Comparison of ENCODE assay signal across 24 cellular contexts in the genomic region with DNA sequence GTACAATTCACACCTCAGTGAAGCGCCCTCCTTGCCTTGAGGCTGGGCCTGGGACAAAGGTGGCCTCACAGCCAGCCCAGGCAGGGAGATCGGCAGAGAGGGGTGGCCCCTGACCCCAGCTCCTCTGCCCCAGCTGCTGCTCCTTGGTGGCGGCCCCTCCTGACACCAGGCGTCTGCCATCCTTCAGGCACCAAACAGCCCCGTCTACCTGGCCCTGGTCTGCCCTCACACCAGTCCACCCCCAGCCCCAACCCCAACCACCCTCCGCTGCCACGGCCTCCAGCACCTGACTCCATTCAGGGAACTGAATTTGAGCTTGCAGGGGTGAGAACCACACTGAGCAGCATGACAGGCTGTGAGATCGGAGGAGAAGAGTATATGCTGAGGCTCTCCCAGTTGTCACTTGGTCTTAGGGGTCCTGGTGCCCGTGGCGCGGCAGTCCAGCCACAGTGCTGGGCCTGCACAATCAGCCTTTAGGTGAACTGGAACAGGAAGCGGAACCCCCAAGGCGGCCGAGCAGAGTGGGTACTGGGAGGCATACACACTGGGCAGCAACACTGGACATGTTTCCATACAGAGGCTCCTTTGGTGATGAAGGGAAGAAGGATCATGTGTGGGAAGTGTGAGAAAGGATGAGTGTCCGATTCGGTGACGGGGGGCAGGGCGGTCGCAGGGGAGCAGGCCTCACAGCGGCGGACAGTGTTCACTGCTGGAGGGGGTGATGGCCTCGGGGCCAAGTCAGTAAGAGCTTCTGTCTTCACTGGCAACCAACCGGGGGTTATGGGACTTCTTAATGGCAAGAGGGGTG. TPM values are rescaled to one million over a fixed set of nuclear protein-coding genes. Genes with fewer than 3 reads are reported as not detected.
DNase-seq lines count a peak whose midpoint lies in the region; ATAC-seq, FAIRE-seq and TF ChIP-seq lines count a peak whose summit lies in the region.
"Had no signal": no experiment of that assay in that cellular context is flagged by ENCODE, and none has a peak within 500 bp of the region (broad histone marks: within the 10 kb centered on the region; RNA-seq: fewer than 3 reads in every experiment).

No MANE protein-coding gene starts in this region.

- H3K4ac ChIP-seq in mesenchymal stem cell (ENCODE audit: low read depth in 1 of 2, low read length in 2 of 2): no peak overlapping the region

- H3K27me3 Mint-ChIP-seq in WTC11 (ENCODE audit: low read depth): no peaks in the 10 kb centered on the region
- H3K27me3 Mint-ChIP-seq: CD4-positive, alpha-beta memory T cell; stimulated activated naive CD8-positive, alpha-beta T cell treated with anti-CD3 and anti-CD28 coated beads, Interleukin-15, Interleukin-2, amounts not matched to agents 100 ng/mL and 50 ng/mL, for 24 hours had no signal

- H3F3A ChIP-seq in smooth muscle cell (ENCODE audit: low read depth): no peaks in the 10 kb centered on the region

- H3K4me2 ChIP-seq in keratinocyte (ENCODE audit: control insufficient read depth, extremely low read depth, insufficient read depth, low read depth, low read length): no peak overlapping the region
- H3K4me2 ChIP-seq in smooth muscle cell: no peak overlapping the region
- no peak overlapping the region for H3K4me2 ChIP-seq in mesenchymal stem cell (ENCODE audit: low read length, poor library complexity, severe bottlenecking)

- dilution Hi-C loops in keratinocyte (cut with MboI; ENCODE audit: extremely low pct_ligation_motif_present, low sequenced_read_pairs): no loop called here

- H3K9ac ChIP-seq in keratinocyte (ENCODE audit: control insufficient read depth, extremely low read depth, insufficient read depth, low read length): peak overlapping the region; percentile 18
- H3K9ac ChIP-seq in smooth muscle cell (ENCODE audit: low read depth): no peak overlapping the region
- H3K9ac ChIP-seq in mesenchymal stem cell (ENCODE audit: low read length): no peak overlapping the region

- no peaks in the 10 kb centered on the region for H3K4me1 Mint-ChIP-seq in WTC11
- H3K4me1 Mint-ChIP-seq: CD4-positive, alpha-beta memory T cell had no signal

- H3K79me2 ChIP-seq in keratinocyte (ENCODE audit: control insufficient read depth, insufficient read depth, low read length) (no peaks in the 10 kb centered on the region), smooth muscle cell (ENCODE audit: low read depth) (peaks cover 6% of the 10 kb centered on the region)

- H2BK120ac ChIP-seq in mesenchymal stem cell (ENCODE audit: low read depth, low read length): no peak overlapping the region

- no peak overlapping the region for H2BK5ac ChIP-seq in mesenchymal stem cell (ENCODE audit: low read depth, low read length, poor library complexity, severe bottlenecking)

- H3K4me1 ChIP-seq in keratinocyte (ENCODE audit: control insufficient read depth, extremely low read depth, insufficient read depth, low read length): peaks cover 11% of the 10 kb centered on the region
- H3K4me1 ChIP-seq in smooth muscle cell (ENCODE audit: low read depth): no peaks in the 10 kb centered on the region
- H3K4me1 ChIP-seq in mesenchymal stem cell (ENCODE audit: control insufficient read depth, insufficient read depth, low read depth, low read length): peaks cover 8% of the 10 kb centered on the region

- POLR2A ChIA-PET in WTC11 (lab: Charles Lee): no interaction called here

- no peak for DNase-seq in WTC11 (ENCODE audit: low spot score)
- DNase-seq in keratinocyte (ENCODE audit: low read depth, low spot score): no peak
- DNase-seq in smooth muscle cell (lab: John Stamatoyannopoulos, UW; ENCODE audit: unreplicated experiment): no peak
- no peak for DNase-seq in anterior cingulate cortex (lab: John Stamatoyannopoulos, UW)
- no peak for DNase-seq in SKM-1 treated with dmso at 0.1 percent for 144 hours (lab: John Stamatoyannopoulos, UW; ENCODE audit: unreplicated experiment)
- no peak for DNase-seq in mesenchymal stem cell
- DNase-seq: activated CD4-positive, alpha-beta T cell treated with anti-CD3 and anti-CD28 coated beads, Interleukin-2, amount 50 U/mL, for 1 hour; activated CD8-positive, alpha-beta memory T cell treated with anti-CD3 and anti-CD28 coated beads, Interleukin-2, amount 50 U/mL, for 4 hours; activated gamma-delta T cell treated with Interleukin-2 at 50 U/mL for 16 hours; amniotic stem cell; CD4-positive, alpha-beta memory T cell; DMS79; effector memory CD4-positive, alpha-beta T cell; NCI-H1092 treated with DMSO at 0.1 percent for 48 hours; NCI-H510A treated with DMSO at 0.1 percent for 48 hours; stimulated activated CD4-positive, alpha-beta T cell treated with anti-CD3 and anti-CD28 coated beads, Interleukin-2, amount 100 ng/mL, for 24 hours; T-helper 1 cell had no signal

- no peak overlapping the region for H2BK15ac ChIP-seq in mesenchymal stem cell (ENCODE audit: low read depth, poor library complexity, severe bottlenecking)

- H2BK12ac ChIP-seq in mesenchymal stem cell (ENCODE audit: low read length in 2 of 2): no peak overlapping the region

- H3K27ac ChIP-seq in C4-2B: peak overlapping the region; percentile 96; the same call in 1 of the 2 replicates
- H3K27ac ChIP-seq in keratinocyte (ENCODE audit: control insufficient read depth, insufficient read depth, low read length): no peak overlapping the region
- peak overlapping the region; percentile 67 for H3K27ac ChIP-seq in smooth muscle cell (ENCODE audit: low read depth)
- H3K27ac ChIP-seq in mesenchymal stem cell (ENCODE audit: low read length, poor library complexity, severe bottlenecking): no peak overlapping the region
- H3K27ac ChIP-seq: pancreas, vagina had no signal

- H3K4me3 Mint-ChIP-seq in WTC11: no peak overlapping the region
- H3K4me3 Mint-ChIP-seq: stimulated activated naive CD8-positive, alpha-beta T cell treated with anti-CD3 and anti-CD28 coated beads, Interleukin-15, Interleukin-2, amounts not matched to agents 100 ng/mL and 50 ng/mL, for 24 hours had no signal

- TF ChIP-seq CTCF in C4-2B (conservative IDR thresholded peaks at IDR 0.05) (no peak), WTC11 (IDR thresholded peaks at IDR 0.05) (no peak), keratinocyte (optimal IDR thresholded peaks at IDR 0.05 in 1 of 3, IDR thresholded peaks at IDR 0.05 in 1 of 3, conservative IDR thresholded peaks at IDR 0.05 in 1 of 3; ENCODE audit: extremely low read depth in 1 of 3, insufficient read depth in 2 of 3, low read length in 3 of 3) (no peak), smooth muscle cell (IDR thresholded peaks at IDR 0.05; ENCODE audit: borderline replicate concordance, insufficient read depth, poor library complexity, severe bottlenecking) (no peak)

- H3K18ac ChIP-seq in mesenchymal stem cell (ENCODE audit: low read depth in 1 of 2, low read length in 2 of 2): no peak overlapping the region

- H3K27ac Mint-ChIP-seq in WTC11: peak overlapping the region; percentile 17; the same call in 1 of the 2 replicates
- H3K27ac Mint-ChIP-seq: stimulated activated naive CD8-positive, alpha-beta T cell treated with anti-CD3 and anti-CD28 coated beads, Interleukin-15, Interleukin-2, amounts not matched to agents 100 ng/mL and 50 ng/mL, for 24 hours had no signal

- no peaks in the 10 kb centered on the region for H3K9me1 ChIP-seq in keratinocyte (ENCODE audit: control insufficient read depth, extremely low read depth, insufficient read depth, low read length)

- H4K8ac ChIP-seq in mesenchymal stem cell (ENCODE audit: low read length): no peak overlapping the region

- no peak overlapping the region for H3K14ac ChIP-seq in mesenchymal stem cell (ENCODE audit: low read length in 2 of 2)

- no peak overlapping the region for H4K91ac ChIP-seq in mesenchymal stem cell (ENCODE audit: low read length)

- H2AFZ ChIP-seq in keratinocyte (ENCODE audit: control insufficient read depth, low read length) (no peak overlapping the region), smooth muscle cell (ENCODE audit: low read depth) (no peak overlapping the region), mesenchymal stem cell (ENCODE audit: low read depth, low read length) (no peak overlapping the region)

- ATAC-seq in WTC11 (no peak), GM21447 (IDR thresholded peaks at IDR 0.05; ENCODE audit: unreplicated experiment) (no peak)
- ATAC-seq: pancreas had no signal

- H3K9me3 ChIP-seq in keratinocyte (ENCODE audit: control insufficient read depth, low read depth, low read length) (no peaks in the 10 kb centered on the region), smooth muscle cell (replicated peaks; ENCODE audit: low read depth) (no peaks in the 10 kb centered on the region), mesenchymal stem cell (ENCODE audit: control insufficient read depth, low read length) (no peaks in the 10 kb centered on the region)
- H3K9me3 ChIP-seq: heart left ventricle, pancreas, vagina had no signal

- 93% methylated on average over 23 of the region's 23 CpGs for WGBS in smooth muscle cell (ENCODE audit: low lambda C conversion rate)
- 97% methylated on average over 23 of the region's 23 CpGs for WGBS in mesenchymal stem cell

- H3K4me3 ChIP-seq in keratinocyte (ENCODE audit: control insufficient read depth in 2 of 3, extremely low read depth in 1 of 3, insufficient read depth in 2 of 3, low read depth in 1 of 3, low read length in 3 of 3) (no peak overlapping the region), smooth muscle cell (no peak overlapping the region), mesenchymal stem cell (ENCODE audit: insufficient read depth in 1 of 2, low read depth in 1 of 2, low read length in 2 of 2) (no peak overlapping the region)
- H3K4me3 ChIP-seq: heart left ventricle, lung, pancreas, vagina had no signal

- FAIRE-seq in keratinocyte (lab: Jason Lieb, UNC): no peak
- FAIRE-seq: pancreas had no signal

- H3K23ac ChIP-seq in mesenchymal stem cell (ENCODE audit: low read length in 2 of 2): no peak overlapping the region

- peaks cover 14% of the 10 kb centered on the region for H3K36me3 Mint-ChIP-seq in WTC11

- H3K27me3 ChIP-seq in keratinocyte (ENCODE audit: control insufficient read depth, extremely low read depth, insufficient read depth, low read length): no peaks in the 10 kb centered on the region
- H3K27me3 ChIP-seq in smooth muscle cell (ENCODE audit: low read depth): no peaks in the 10 kb centered on the region
- H3K27me3 ChIP-seq in mesenchymal stem cell (ENCODE audit: control insufficient read depth in 1 of 2, insufficient read depth in 1 of 2, low read length in 2 of 2): no peaks in the 10 kb centered on the region
- H3K27me3 ChIP-seq: heart left ventricle, pancreas, vagina had no signal

- H3K36me3 ChIP-seq in keratinocyte (ENCODE audit: control insufficient read depth in 2 of 2, extremely low read depth in 1 of 2, insufficient read depth in 2 of 2, low read length in 2 of 2): peaks cover 44 to 50% of the 10 kb centered on the region in 2 experiments
- no peaks in the 10 kb centered on the region for H3K36me3 ChIP-seq in smooth muscle cell (ENCODE audit: low read depth)
- H3K36me3 ChIP-seq in mesenchymal stem cell (ENCODE audit: control insufficient read depth in 1 of 2, insufficient read depth in 2 of 2, low read depth in 1 of 2, low read length in 2 of 2): peaks cover 53 to 78% of the 10 kb centered on the region in 2 experiments

- H4K20me1 ChIP-seq in keratinocyte (ENCODE audit: control insufficient read depth, extremely low read depth, insufficient read depth, low read length) (no peaks in the 10 kb centered on the region), smooth muscle cell (ENCODE audit: low read depth) (peaks cover 21% of the 10 kb centered on the region)

- peaks cover 21% of the 10 kb centered on the region for H3K79me1 ChIP-seq in mesenchymal stem cell (replicated peaks; ENCODE audit: low read length, poor library complexity, severe bottlenecking)

- H3K9me3 Mint-ChIP-seq in WTC11: no peaks in the 10 kb centered on the region
- H3K9me3 Mint-ChIP-seq: CD4-positive, alpha-beta memory T cell; stimulated activated naive CD8-positive, alpha-beta T cell treated with anti-CD3 and anti-CD28 coated beads, Interleukin-15, Interleukin-2, amounts not matched to agents 100 ng/mL and 50 ng/mL, for 24 hours had no signal

- CTCF ChIA-PET in WTC11 (lab: Charles Lee): interaction anchor here (1.2 to 1.9 kb wide), 2 partner anchors 167 kb away, joined by 3 to 6 read pairs; no protein-coding TSS in a partner anchor

- no peak overlapping the region for H2AK5ac ChIP-seq in mesenchymal stem cell (ENCODE audit: low read length, severe bottlenecking)

RNA-seq across cellular contexts. Expression of a gene that starts 18.7 kb away (rescaled TPM):
- total RNA-seq in WTC11 (2021) (59.7 to 69.2 TPM (median 65.1 TPM) in 3 replicates), smooth muscle cell (33.9 and 42.6 TPM in 2 replicates)
- polyA plus RNA-seq in keratinocyte (116 to 147 TPM (median 130 TPM) in 3 replicates), smooth muscle cell (41.5 and 55.9 TPM in 2 replicates)
- polyA plus RNA-seq in keratinocyte (2011; ENCODE audit: low read depth): 38.0 TPM
- 117 and 130 TPM in 2 replicates for polyA plus RNA-seq in keratinocyte (2011; cell fraction: cytosol; rRNA removed)
- polyA plus RNA-seq in keratinocyte (2011; cell fraction: nucleus; rRNA removed): 95.3 and 124 TPM in 2 replicates
- polyA plus RNA-seq in keratinocyte (2012; ENCODE audit: low replicate concordance): 78.6 and 88.1 TPM in 2 replicates
- polyA minus RNA-seq in keratinocyte: 53.6 to 72.0 TPM (median 65.9 TPM) in 3 replicates
- polyA minus RNA-seq in keratinocyte (2011; cell fraction: cytosol; rRNA and poly(A)+ RNA removed): 99.8 TPM
- 39.0 and 59.1 TPM in 2 replicates for polyA minus RNA-seq in keratinocyte (2011; cell fraction: nucleus; rRNA and poly(A)+ RNA removed)
- polyA plus RNA-seq in mesenchymal stem cell (2013, experiment 1 of 2): 44.0 TPM
- 43.8 TPM for polyA plus RNA-seq in mesenchymal stem cell (2013, experiment 2 of 2)

RNA-seq across cellular contexts. Expression of a gene that starts 19.0 kb away (rescaled TPM):
- 46.7 to 51.4 TPM (median 50.5 TPM) in 3 replicates for total RNA-seq in WTC11 (2021)
- polyA plus RNA-seq in keratinocyte: 10.3 to 21.0 TPM (median 14.8 TPM) in 3 replicates
- 1.3 TPM for polyA plus RNA-seq in keratinocyte (2011; ENCODE audit: low read depth)
- polyA plus RNA-seq in keratinocyte (2011; cell fraction: cytosol; rRNA removed): 7.8 and 10.4 TPM in 2 replicates
- 28.0 and 29.5 TPM in 2 replicates for polyA plus RNA-seq in keratinocyte (2011; cell fraction: nucleus; rRNA removed)
- 3.4 and 14.7 TPM in 2 replicates for polyA plus RNA-seq in keratinocyte (2012; ENCODE audit: low replicate concordance)
- 9.0 to 16.0 TPM (median 13.9 TPM) in 3 replicates for polyA minus RNA-seq in keratinocyte
- polyA minus RNA-seq in keratinocyte (2011; cell fraction: cytosol; rRNA and poly(A)+ RNA removed): 13.6 TPM
- 6.1 and 9.2 TPM in 2 replicates for polyA minus RNA-seq in keratinocyte (2011; cell fraction: nucleus; rRNA and poly(A)+ RNA removed)
- 4.9 and 10.5 TPM in 2 replicates for total RNA-seq in smooth muscle cell
- polyA plus RNA-seq in smooth muscle cell: 8.3 and 10.0 TPM in 2 replicates
- 4.5 TPM for polyA plus RNA-seq in mesenchymal stem cell (2013, experiment 1 of 2)
- 4.2 TPM for polyA plus RNA-seq in mesenchymal stem cell (2013, experiment 2 of 2)

Comparison
In these comparisons a context has a peak if more than half of its experiments do, and no peak if none do; other contexts are left out.
1. H3K27ac ChIP-seq: peak in C4-2B (single experiment) and smooth muscle cell (single experiment); none in keratinocyte (single experiment) and mesenchymal stem cell (single experiment).